Comparison of ENCODE assay signal across 16 cellular contexts in genomic region chr6:107741191-107741680, GRCh38.
DNase-seq lines count a peak whose midpoint lies in the region; ATAC-seq and TF ChIP-seq lines count a peak whose summit lies in the region.
"Had no signal": no experiment of that assay in that cellular context is flagged by ENCODE, and none has a peak within 500 bp of the region (broad histone marks: within the 10 kb centered on the region; RNA-seq: fewer than 3 reads in every experiment).

No MANE protein-coding gene starts in this region.

- H3K27me3 Mint-ChIP-seq in type B pancreatic cell = peaks cover 13% of the 10 kb centered on the region

- CTCF ChIA-PET in GM10248 (lab: Yijun Ruan, JAX) = interaction anchor here (1.1 to 1.6 kb wide), 4 partner anchors 8 to 107 kb away, joined by 3 to 5 read pairs (median 4); no protein-coding TSS in a partner anchor

- H3K27me3 ChIP-seq in ACC112 (ENCODE audit: insufficient read depth, low read length) = peaks cover 74% of the 10 kb centered on the region
- H3K27me3 ChIP-seq: left lung, pancreas, SJSA1 had no signal

- ATAC-seq in GM18505 (IDR thresholded peaks at IDR 0.05; ENCODE audit: unreplicated experiment) (peak; percentile 27), left colon (peak; percentile 28)
- ATAC-seq: GM23338, left lung, pancreas had no signal

- no peak overlapping the region for H3K4me3 Mint-ChIP-seq in type B pancreatic cell
- H3K4me3 Mint-ChIP-seq: GM23338 had no signal

- DNase-seq in left colon (no peak), type B pancreatic cell (ENCODE audit: extremely low spot score, unreplicated experiment) (no peak), NCI-H2107 treated with DMSO at 0.1 percent for 48 hours (lab: John Stamatoyannopoulos, UW; ENCODE audit: unreplicated experiment) (no peak), D341Med (ENCODE audit: low spot score) (no peak), GM10248 (ENCODE audit: extremely low spot score) (no peak)
- DNase-seq: GF-D8, head of caudate nucleus, left lung, NCI-H69, pancreas had no signal

- no peaks in the 10 kb centered on the region for H3K36me3 Mint-ChIP-seq in type B pancreatic cell

- TF ChIP-seq CTCF in WI38 (IDR thresholded peaks at IDR 0.05; ENCODE audit: low read depth, low read length) (no peak), type B pancreatic cell (conservative IDR thresholded peaks at IDR 0.05) (no peak), GM10248 (IDR thresholded peaks at IDR 0.05; ENCODE audit: control extremely low read depth, extremely low read depth, low read depth, missing control alignments) (no peak)

- H2AFZ ChIP-seq in ACC112 (ENCODE audit: low read length, unreplicated experiment) = peak overlapping the region; percentile 92
- H2AFZ ChIP-seq: GM23338 had no signal

- H3K4me1 ChIP-seq in ACC112 (ENCODE audit: control insufficient read depth, insufficient read depth, low read length, unreplicated experiment) = peaks cover 2% of the 10 kb centered on the region
- H3K4me1 ChIP-seq: left lung, pancreas, SJSA1 had no signal

- intact Hi-C loops in left colon (cut with DNase I, micrococcal nuclease) = no loop called here

- H3K4me3 ChIP-seq in ACC112 (ENCODE audit: low read depth, low read length) (peak overlapping the region; percentile 72), WI38 (ENCODE audit: low read depth, low read length) (peak overlapping the region; percentile 20)
- H3K4me3 ChIP-seq: GM23338, left lung, pancreas, SJSA1 had no signal

- H3K9me3 Mint-ChIP-seq in type B pancreatic cell = peaks cover 5% of the 10 kb centered on the region
- H3K9me3 Mint-ChIP-seq: GM23338 had no signal

- peaks cover 11% of the 10 kb centered on the region for H3K4me1 Mint-ChIP-seq in type B pancreatic cell (ENCODE audit: unreplicated experiment)

- no peak overlapping the region for H3K27ac ChIP-seq in ACC112 (ENCODE audit: low read depth, low read length)
- H3K27ac ChIP-seq: C4-2B, left lung, pancreas, SJSA1 had no signal

- no peak for TF ChIP-seq POLR2A in GM18505 (IDR thresholded peaks at IDR 0.05; ENCODE audit: borderline replicate concordance, extremely low read depth, insufficient read depth, insufficient read length)

- POLR2A ChIA-PET in GM10248 (lab: Yijun Ruan, JAX) = no interaction called here

- H3K27ac Mint-ChIP-seq in type B pancreatic cell = no peak overlapping the region
- H3K27ac Mint-ChIP-seq: GM23338 had no signal

- no peaks in the 10 kb centered on the region for H3K79me2 ChIP-seq in ACC112 (ENCODE audit: control insufficient read depth, insufficient read depth, low read length, unreplicated experiment)

- H3K36me3 ChIP-seq in ACC112 (ENCODE audit: insufficient read depth, low read length) = no peaks in the 10 kb centered on the region
- H3K36me3 ChIP-seq: left lung, pancreas, SJSA1 had no signal
